In genomic region chr19:1213391-1214286, GRCh38 we compare ENCODE assay signal across 9 cellular contexts. TPM values are rescaled to one million over a fixed set of nuclear protein-coding genes. Genes with fewer than 3 reads are reported as not detected.
DNase-seq lines count a peak whose midpoint lies in the region; ATAC-seq, FAIRE-seq and TF ChIP-seq lines count a peak whose summit lies in the region.
"Had no signal": no experiment of that assay in that cellular context is flagged by ENCODE, and none has a peak within 500 bp of the region (broad histone marks: within the 10 kb centered on the region; RNA-seq: fewer than 3 reads in every experiment).

No MANE protein-coding gene starts in this region.

- peaks cover 27% of the 10 kb centered on the region for H3K79me1 ChIP-seq in H1 (ENCODE audit: low read depth, low read length)

- H3K4me3 ChIP-seq in H1 (ENCODE audit: extremely low read depth in 1 of 4, insufficient read depth in 2 of 4, low read depth in 3 of 4, low read length in 4 of 4): no peak overlapping the region
- H3K4me3 ChIP-seq in mucosa of stomach (ENCODE audit: low read length): no peak overlapping the region
- H3K4me3 ChIP-seq in thoracic aorta: peak overlapping the region; percentile 56

- no peak overlapping the region for H2BK20ac ChIP-seq in H1 (ENCODE audit: low read length)

- peak overlapping the region; percentile 81; the same call in 1 of the 2 replicates for H2BK15ac ChIP-seq in H1 (ENCODE audit: low read length)

- peaks cover 35 to 38% of the 10 kb centered on the region in 2 experiments for H4K20me1 ChIP-seq in H1 (replicated peaks in 1 of 2; ENCODE audit: control insufficient read depth in 1 of 2, insufficient read depth in 2 of 2, low read length in 2 of 2)

- H3K4ac ChIP-seq in H1 (replicated peaks; ENCODE audit: insufficient read length, low read depth, low read length): no peak overlapping the region

- POLR2A ChIA-PET in H1 (lab: Charles Lee; ENCODE audit: partially characterized antibody): interaction anchor here (0.6 to 3.3 kb wide), 8 partner anchors 8 to 252 kb away, joined by 3 to 16 read pairs (median 4); partner anchors contain the start of genes CIRBP and CNN2

- peak overlapping the region; percentile 73; the same call in 1 of the 2 replicates for H2BK5ac ChIP-seq in H1 (ENCODE audit: low read depth, low read length)

- H3K9ac ChIP-seq in H1 (replicated peaks in 1 of 4; ENCODE audit: extremely low read depth in 1 of 4, low read depth in 3 of 4, low read length in 3 of 4): peak overlapping the region in 1 of 4 experiments; percentile 18; a peak in 2 of 7 replicates
- peak overlapping the region; percentile 47 for H3K9ac ChIP-seq in mucosa of stomach (ENCODE audit: low read length)

- peak overlapping the region; percentile 10 for H4K91ac ChIP-seq in H1 (replicated peaks; ENCODE audit: insufficient read length, low read length)

- no peak overlapping the region for H3K23ac ChIP-seq in H1 (ENCODE audit: insufficient read length)

- H3K4me2 ChIP-seq in H1 (ENCODE audit: insufficient read depth in 1 of 2, low read depth in 2 of 2, low read length in 2 of 2): no peak overlapping the region

- TF ChIP-seq CTCF in VCaP (conservative IDR thresholded peaks at IDR 0.05): no peak
- no peak for TF ChIP-seq CTCF in H1 (IDR thresholded peaks at IDR 0.05; ENCODE audit: control extremely low read depth in 1 of 3, insufficient read depth in 1 of 3, low read depth in 1 of 3, low read length in 3 of 3)
- TF ChIP-seq CTCF in thoracic aorta (IDR thresholded peaks at IDR 0.05): no peak

- no peak overlapping the region for H2AFZ ChIP-seq in H1 (ENCODE audit: low read length)

- TF ChIP-seq POLR2A in H1 (IDR thresholded peaks at IDR 0.05; ENCODE audit: control extremely low read depth in 1 of 2, low read depth in 2 of 2, low read length in 2 of 2): no peak

- TF ChIP-seq RAD21 in H1 (IDR thresholded peaks at IDR 0.05 in 1 of 2, conservative IDR thresholded peaks at IDR 0.05 in 1 of 2; ENCODE audit: low read depth in 2 of 2, low read length in 2 of 2): no peak

- H2BK120ac ChIP-seq in H1 (replicated peaks; ENCODE audit: low read depth, low read length): no peak overlapping the region

- no peak overlapping the region for H4K5ac ChIP-seq in H1 (ENCODE audit: insufficient read length, low read depth, low read length)

- ATAC-seq in HG02759 (IDR thresholded peaks at IDR 0.05; ENCODE audit: unreplicated experiment): peak; percentile 55
- peak; percentile 17 for ATAC-seq in thoracic aorta (ENCODE audit: insufficient number of reproducible peaks, low FRiP score, low read depth)
- no peak for ATAC-seq in GM21515 (IDR thresholded peaks at IDR 0.05; ENCODE audit: unreplicated experiment)

- no peak for TF ChIP-seq EP300 in H1 (IDR thresholded peaks at IDR 0.05; ENCODE audit: borderline replicate concordance in 1 of 2, low read depth in 2 of 2, low read length in 2 of 2)

- no peak overlapping the region for H3K18ac ChIP-seq in H1 (ENCODE audit: extremely low read depth, low read length)

- H3K9me3 ChIP-seq in H1 (ENCODE audit: insufficient read depth in 2 of 2, low read depth in 1 of 2, low read length in 1 of 2) (no peaks in the 10 kb centered on the region), mucosa of stomach (ENCODE audit: control insufficient read depth, low read length) (no peaks in the 10 kb centered on the region), thoracic aorta (no peaks in the 10 kb centered on the region)

- 91% methylated on average over 38 of the region's 39 CpGs; no CpG with 5 or more reads in 1 of the 2 experiments for WGBS in H1 (ENCODE audit: extremely low coverage in 1 of 2, insufficient coverage in 1 of 2, insufficient read length in 1 of 2, insufficient replicate concordance in 2 of 2, low coverage in 1 of 2, low lambda C conversion rate in 2 of 2, missing lambda C conversion rate in 1 of 2), 2 experiments

- H3K4me1 ChIP-seq in H1 (replicated peaks in 1 of 4; ENCODE audit: control insufficient read depth in 3 of 4, insufficient read depth in 4 of 4, low read length in 3 of 4) (peaks cover 0 to 13% (median 7%) of the 10 kb centered on the region in 4 experiments; a peak in 4 of 7 replicates), mucosa of stomach (ENCODE audit: control insufficient read depth, insufficient read depth, low read length) (peaks cover 60% of the 10 kb centered on the region), thoracic aorta (ENCODE audit: control insufficient read depth in 1 of 2, low read depth in 2 of 2) (peaks cover 59 to 72% of the 10 kb centered on the region in 2 donors)

- no peak for FAIRE-seq in H1 (lab: Jason Lieb, UNC)
- FAIRE-seq: G401.6 had no signal

- H3K27me3 ChIP-seq in H1 (replicated peaks in 1 of 4; ENCODE audit: control insufficient read depth in 3 of 4, extremely low read depth in 1 of 4, insufficient read depth in 3 of 4, low read length in 3 of 4) (no peaks in the 10 kb centered on the region), mucosa of stomach (ENCODE audit: control insufficient read depth, insufficient read depth, low read length) (no peaks in the 10 kb centered on the region), thoracic aorta (replicated peaks; ENCODE audit: insufficient read depth) (no peaks in the 10 kb centered on the region)

- peak overlapping the region; percentile 38; the same call in 1 of the 2 replicates for H4K8ac ChIP-seq in H1 (ENCODE audit: extremely low read depth, insufficient read depth, low read length)

- H3K23me2 ChIP-seq in H1 (ENCODE audit: low read depth, low read length): no peaks in the 10 kb centered on the region

- peaks cover 17 to 93% of the 10 kb centered on the region in 2 experiments; a peak in 3 of 4 replicates for H3K79me2 ChIP-seq in H1 (ENCODE audit: control insufficient read depth in 1 of 2, insufficient read depth in 2 of 2, low read length in 2 of 2)

- H2AK5ac ChIP-seq in H1 (ENCODE audit: low read depth, low read length): peak overlapping the region; percentile 82; the same call in 1 of the 2 replicates

- H3K14ac ChIP-seq in H1 (ENCODE audit: insufficient read length): no peak overlapping the region

- CTCF ChIA-PET in H1 (lab: Charles Lee; ENCODE audit: partially characterized antibody): interaction anchor here (0.6 to 6.6 kb wide), 8 partner anchors 8 to 127 kb away, joined by 3 to 56 read pairs (median 3); no protein-coding TSS in a partner anchor

- no peak overlapping the region for H3K56ac ChIP-seq in H1 (replicated peaks; ENCODE audit: insufficient read length, low read depth, low read length)

- DNase-seq in AG08396 (ENCODE audit: low spot score) (peak; percentile 59), H1 (ENCODE audit: low read depth in 1 of 2, low spot score in 2 of 2) (no peak), thoracic aorta (ENCODE audit: low spot score) (no peak), NCI-H345 (lab: John Stamatoyannopoulos, UW) (no peak)

- H2BK12ac ChIP-seq in H1 (ENCODE audit: low read depth, low read length): no peak overlapping the region

- peaks cover 0 to 8% (median 0%) of the 10 kb centered on the region in 4 experiments; a peak in 1 of 8 replicates for H3K36me3 ChIP-seq in H1 (ENCODE audit: control insufficient read depth in 2 of 4, insufficient read depth in 4 of 4, low read length in 3 of 4)
- no peaks in the 10 kb centered on the region for H3K36me3 ChIP-seq in mucosa of stomach (ENCODE audit: control insufficient read depth, insufficient read depth, low read length)
- H3K36me3 ChIP-seq in thoracic aorta: no peaks in the 10 kb centered on the region

- H3K27ac ChIP-seq in VCaP (peak overlapping the region; percentile 85), H1 (ENCODE audit: low read depth, low read length) (peak overlapping the region; percentile 50), thoracic aorta (peak overlapping the region; percentile 96 to 97)

RNA-seq across cellular contexts. Expression of gene STK11, which starts 8.1 kb away (rescaled TPM):
- total RNA-seq in H1 (2021; fragmentation: NEBNext Ultra II Directional; extraction: Animal tissue kit (Norgen Biotek cat#: 25700)): 70.7 and 75.2 TPM in 2 replicates
- 45.3 and 71.0 TPM in 2 replicates for polyA plus RNA-seq in H1 (2011; rRNA removed)
- polyA plus RNA-seq in H1 (2011; cell fraction: cytosol; rRNA removed): 71.1 TPM
- polyA plus RNA-seq in H1 (2011; cell fraction: nucleus; rRNA removed): 143 TPM
- 58.3 to 76.3 TPM (median 64.8 TPM) in 4 replicates for polyA plus RNA-seq in H1 (2012, experiment 1 of 2)
- polyA plus RNA-seq in H1 (2012, experiment 2 of 2): 55.4 TPM
- 44.0 TPM for polyA plus RNA-seq in H1 (2013, experiment 1 of 2)
- polyA plus RNA-seq in H1 (2013, experiment 2 of 2): 41.8 TPM
- polyA minus RNA-seq in H1 (2011; rRNA and poly(A)+ RNA removed): 22.4 and 26.9 TPM in 2 replicates
- polyA minus RNA-seq in H1 (2011; cell fraction: cytosol; rRNA and poly(A)+ RNA removed): 44.5 TPM
- 46.0 TPM for polyA minus RNA-seq in H1 (2011; cell fraction: nucleus; rRNA and poly(A)+ RNA removed)
- total RNA-seq in thoracic aorta: 10 to 100 TPM; 60.2 to 70.0 TPM

RNA-seq across cellular contexts. Expression of gene CBARP, which starts 24.2 kb away (rescaled TPM):
- total RNA-seq in H1 (2021; fragmentation: NEBNext Ultra II Directional; extraction: Animal tissue kit (Norgen Biotek cat#: 25700)): 14.7 and 18.0 TPM in 2 replicates
- polyA plus RNA-seq in H1 (2011; rRNA removed): 4.9 and 11.6 TPM in 2 replicates
- 7.4 TPM for polyA plus RNA-seq in H1 (2011; cell fraction: cytosol; rRNA removed)
- 39.9 TPM for polyA plus RNA-seq in H1 (2011; cell fraction: nucleus; rRNA removed)
- 4.2 to 12.2 TPM (median 10.1 TPM) in 4 replicates for polyA plus RNA-seq in H1 (2012, experiment 1 of 2)
- 3.2 TPM for polyA plus RNA-seq in H1 (2012, experiment 2 of 2)
- polyA plus RNA-seq in H1 (2013, experiment 1 of 2): 11.0 TPM
- 9.9 TPM for polyA plus RNA-seq in H1 (2013, experiment 2 of 2)
- 2.0 and 2.2 TPM in 2 replicates for polyA minus RNA-seq in H1 (2011; rRNA and poly(A)+ RNA removed)
- polyA minus RNA-seq in H1 (2011; cell fraction: cytosol; rRNA and poly(A)+ RNA removed): 8.2 TPM
- 11.6 TPM for polyA minus RNA-seq in H1 (2011; cell fraction: nucleus; rRNA and poly(A)+ RNA removed)
- total RNA-seq in thoracic aorta: 1 to 10 TPM in 1 of 2 donors, under 1 TPM in 1; 0.27 to 1.9 TPM

RNA-seq across cellular contexts. Expression of gene ATP5F1D, which starts 27.9 kb away (rescaled TPM):
- 174 and 182 TPM in 2 replicates for total RNA-seq in H1 (2021; fragmentation: NEBNext Ultra II Directional; extraction: Animal tissue kit (Norgen Biotek cat#: 25700))
- 249 and 338 TPM in 2 replicates for polyA plus RNA-seq in H1 (2011; rRNA removed)
- 142 TPM for polyA plus RNA-seq in H1 (2011; cell fraction: cytosol; rRNA removed)
- polyA plus RNA-seq in H1 (2011; cell fraction: nucleus; rRNA removed): 120 TPM
- polyA plus RNA-seq in H1 (2012, experiment 1 of 2): 87.3 to 189 TPM (median 180 TPM) in 4 replicates
- 328 TPM for polyA plus RNA-seq in H1 (2012, experiment 2 of 2)
- 148 TPM for polyA plus RNA-seq in H1 (2013, experiment 1 of 2)
- polyA plus RNA-seq in H1 (2013, experiment 2 of 2): 145 TPM
- polyA minus RNA-seq in H1 (2011; rRNA and poly(A)+ RNA removed): 13.4 and 18.6 TPM in 2 replicates
- 118 TPM for polyA minus RNA-seq in H1 (2011; cell fraction: cytosol; rRNA and poly(A)+ RNA removed)
- polyA minus RNA-seq in H1 (2011; cell fraction: nucleus; rRNA and poly(A)+ RNA removed): 40.2 TPM
- 10 to 100 TPM; 40.4 to 45.1 TPM for total RNA-seq in thoracic aorta

RNA-seq across cellular contexts. Expression of gene MIDN, which starts 34.7 kb away (rescaled TPM):
- total RNA-seq in H1 (2021; fragmentation: NEBNext Ultra II Directional; extraction: Animal tissue kit (Norgen Biotek cat#: 25700)): 159 and 166 TPM in 2 replicates
- 39.8 and 86.0 TPM in 2 replicates for polyA plus RNA-seq in H1 (2011; rRNA removed)
- polyA plus RNA-seq in H1 (2011; cell fraction: cytosol; rRNA removed): 38.5 TPM
- polyA plus RNA-seq in H1 (2011; cell fraction: nucleus; rRNA removed): 85.2 TPM
- 58.2 to 110 TPM (median 92.2 TPM) in 4 replicates for polyA plus RNA-seq in H1 (2012, experiment 1 of 2)
- 90.5 TPM for polyA plus RNA-seq in H1 (2012, experiment 2 of 2)
- polyA plus RNA-seq in H1 (2013, experiment 1 of 2): 95.6 TPM
- 90.3 TPM for polyA plus RNA-seq in H1 (2013, experiment 2 of 2)
- polyA minus RNA-seq in H1 (2011; rRNA and poly(A)+ RNA removed): 10.3 and 14.3 TPM in 2 replicates
- 86.0 TPM for polyA minus RNA-seq in H1 (2011; cell fraction: cytosol; rRNA and poly(A)+ RNA removed)
- 55.2 TPM for polyA minus RNA-seq in H1 (2011; cell fraction: nucleus; rRNA and poly(A)+ RNA removed)
- total RNA-seq in thoracic aorta: 100 to 1,000 TPM in 1 of 2 donors, 10 to 100 TPM in 1; 80.1 to 124 TPM

RNA-seq across cellular contexts. Expression of gene SBNO2, which starts 39.6 kb away (rescaled TPM):
- 31.4 and 37.4 TPM in 2 replicates for total RNA-seq in H1 (2021; fragmentation: NEBNext Ultra II Directional; extraction: Animal tissue kit (Norgen Biotek cat#: 25700))
- 12.2 and 21.3 TPM in 2 replicates for polyA plus RNA-seq in H1 (2011; rRNA removed)
- polyA plus RNA-seq in H1 (2011; cell fraction: cytosol; rRNA removed): 12.8 TPM
- 67.3 TPM for polyA plus RNA-seq in H1 (2011; cell fraction: nucleus; rRNA removed)
- 21.4 to 33.6 TPM (median 24.5 TPM) in 4 replicates for polyA plus RNA-seq in H1 (2012, experiment 1 of 2)
- 13.6 TPM for polyA plus RNA-seq in H1 (2012, experiment 2 of 2)
- 16.0 TPM for polyA plus RNA-seq in H1 (2013, experiment 1 of 2)
- polyA plus RNA-seq in H1 (2013, experiment 2 of 2): 14.4 TPM
- polyA minus RNA-seq in H1 (2011; rRNA and poly(A)+ RNA removed): 10.0 and 10.6 TPM in 2 replicates
- polyA minus RNA-seq in H1 (2011; cell fraction: cytosol; rRNA and poly(A)+ RNA removed): 23.1 TPM
- 23.4 TPM for polyA minus RNA-seq in H1 (2011; cell fraction: nucleus; rRNA and poly(A)+ RNA removed)
- total RNA-seq in thoracic aorta: 100 to 1,000 TPM in 1 of 2 donors, 10 to 100 TPM in 1; 55.4 to 182 TPM
